ENCODE assay signal across 13 cellular contexts in the genomic region with DNA sequence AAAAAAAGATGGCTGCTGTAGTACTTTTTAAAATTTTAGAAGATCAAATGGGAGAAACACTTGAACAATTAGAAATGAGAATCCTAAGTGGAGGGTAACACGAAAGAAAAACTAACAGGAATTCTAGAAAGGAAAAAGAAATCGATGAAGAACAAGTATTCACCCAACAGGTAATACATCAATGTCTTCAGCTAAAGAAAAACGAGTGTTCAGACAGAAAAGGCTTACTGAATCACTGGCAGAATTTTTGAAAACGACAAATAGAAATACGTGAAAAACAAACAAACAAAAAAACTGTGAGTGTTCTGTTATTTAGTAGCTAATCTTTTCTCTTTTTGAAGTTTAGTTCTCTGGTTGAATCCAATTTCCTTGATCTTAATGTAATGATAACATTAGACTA. TPM values are rescaled to one million over a fixed set of nuclear protein-coding genes. Genes with fewer than 3 reads are reported as not detected.
DNase-seq lines count a peak whose midpoint lies in the region; ATAC-seq and TF ChIP-seq lines count a peak whose summit lies in the region.
"Had no signal": no experiment of that assay in that cellular context is flagged by ENCODE, and none has a peak within 500 bp of the region (broad histone marks: within the 10 kb centered on the region; RNA-seq: fewer than 3 reads in every experiment).

No MANE protein-coding gene starts in this region.

- DNase-seq in stimulated activated naive CD8-positive, alpha-beta T cell treated with anti-CD3 and anti-CD28 coated beads, Interleukin-15, Interleukin-2, amounts not matched to agents 100 U/mL and 50 U/mL, for 24 hours = no peak
- no peak for DNase-seq in PC-3
- no peak for DNase-seq in endodermal cell
- no peak for DNase-seq in NCI-H345 treated with DMSO at 0.1 percent for 48 hours (lab: John Stamatoyannopoulos, UW; ENCODE audit: unreplicated experiment)
- no peak for DNase-seq in trophoblast cell
- DNase-seq in middle frontal gyrus (ENCODE audit: extremely low spot score, low spot score) = no peak
- DNase-seq: activated CD8-positive, alpha-beta memory T cell treated with anti-CD3 and anti-CD28 coated beads for 24 hours; caudate nucleus; SIG-M5 had no signal

- no peak overlapping the region for H4K8ac ChIP-seq in trophoblast cell (ENCODE audit: low read depth, low read length)

- peaks cover 15% of the 10 kb centered on the region for H3K36me3 ChIP-seq in PC-3 (ENCODE audit: low read depth, low read length)
- H3K36me3 ChIP-seq in endodermal cell (ENCODE audit: control insufficient read depth, insufficient read depth, low read length) = peaks cover 37% of the 10 kb centered on the region
- H3K36me3 ChIP-seq in trophoblast cell (ENCODE audit: control insufficient read depth in 1 of 2, insufficient read depth in 2 of 2, low read length in 2 of 2) = peaks cover 3 to 7% of the 10 kb centered on the region in 2 experiments

- H3K27me3 Mint-ChIP-seq in stimulated activated naive CD8-positive, alpha-beta T cell treated with anti-CD3 and anti-CD28 coated beads, Interleukin-15, Interleukin-2, amounts not matched to agents 100 ng/mL and 50 ng/mL, for 24 hours = no peaks in the 10 kb centered on the region
- H3K27me3 Mint-ChIP-seq in endodermal cell (ENCODE audit: insufficient read depth) = no peaks in the 10 kb centered on the region

- no peak overlapping the region for H3K4ac ChIP-seq in trophoblast cell (ENCODE audit: low read depth, low read length)

- no peak overlapping the region for H3K23ac ChIP-seq in trophoblast cell (ENCODE audit: low read length)

- BruUV-seq in PC-3 (replicated peaks; lab: Mats Ljungman, UMichigan) = no TSS peak

- no peak overlapping the region for H4K12ac ChIP-seq in trophoblast cell (ENCODE audit: low read depth, low read length)

- H3K4me1 ChIP-seq in PC-3 (ENCODE audit: insufficient read depth, low read length) = peaks cover 32% of the 10 kb centered on the region
- H3K4me1 ChIP-seq in endodermal cell (ENCODE audit: control insufficient read depth, insufficient read depth, low read length) = peaks cover 12% of the 10 kb centered on the region
- peaks cover 3 to 5% of the 10 kb centered on the region in 2 experiments for H3K4me1 ChIP-seq in trophoblast cell (ENCODE audit: control insufficient read depth in 1 of 2, insufficient read depth in 2 of 2, low read length in 2 of 2)

- 66 to 69% methylated on average over 3 to 5 of the region's 5 CpGs for WGBS in endodermal cell (ENCODE audit: insufficient coverage in 1 of 2, insufficient read length in 1 of 2), 2 experiments
- no CpG with 5 or more reads among the region's 5 CpGs for WGBS in trophoblast cell (ENCODE audit: extremely low coverage, insufficient coverage, insufficient read length)

- H3K27me3 ChIP-seq in PC-3 (ENCODE audit: low read length) (no peaks in the 10 kb centered on the region), endodermal cell (ENCODE audit: control insufficient read depth, insufficient read depth, low read length, poor library complexity, severe bottlenecking) (no peaks in the 10 kb centered on the region), trophoblast cell (ENCODE audit: insufficient read depth, low read length) (no peaks in the 10 kb centered on the region)

- CTCF ChIA-PET in PC-3 (lab: Charles Lee) = no interaction called here

- H3K27ac ChIP-seq in PC-3 (ENCODE audit: low read length) (no peak overlapping the region), endodermal cell (ENCODE audit: low read depth, low read length) (no peak overlapping the region), trophoblast cell (ENCODE audit: low read depth, low read length) (no peak overlapping the region)

- POLR2A ChIA-PET in PC-3 (lab: Charles Lee; ENCODE audit: unreplicated experiment) = no interaction called here

- peak overlapping the region; percentile 19 for H3K27ac Mint-ChIP-seq in stimulated activated naive CD8-positive, alpha-beta T cell treated with anti-CD3 and anti-CD28 coated beads, Interleukin-15, Interleukin-2, amounts not matched to agents 100 ng/mL and 50 ng/mL, for 24 hours
- no peak overlapping the region for H3K27ac Mint-ChIP-seq in endodermal cell

- no peaks in the 10 kb centered on the region for H3K9me2 ChIP-seq in PC-3 (replicated peaks; ENCODE audit: low read length)

- H2AFZ ChIP-seq in PC-3 (ENCODE audit: low read length) (no peak overlapping the region), trophoblast cell (ENCODE audit: insufficient read depth, low read length, poor library complexity) (no peak overlapping the region)

- H3K4me1 Mint-ChIP-seq in stimulated activated naive CD8-positive, alpha-beta T cell treated with anti-CD3 and anti-CD28 coated beads, Interleukin-15, Interleukin-2, amounts not matched to agents 100 ng/mL and 50 ng/mL, for 24 hours (ENCODE audit: low read depth) = peaks cover 61% of the 10 kb centered on the region
- H3K4me1 Mint-ChIP-seq in endodermal cell = peaks cover 27% of the 10 kb centered on the region

- H3K79me1 ChIP-seq in trophoblast cell (ENCODE audit: low read length) = peaks cover 8% of the 10 kb centered on the region

- peak overlapping the region; percentile 89 for H3K9ac ChIP-seq in PC-3 (ENCODE audit: low read length)
- H3K9ac ChIP-seq in endodermal cell (ENCODE audit: extremely low read depth, low read length, poor library complexity, severe bottlenecking) = no peak overlapping the region
- no peak overlapping the region for H3K9ac ChIP-seq in trophoblast cell (ENCODE audit: low read length)

- H3K4me3 ChIP-seq in PC-3 (ENCODE audit: low read length) = peak overlapping the region; percentile 80
- peak overlapping the region; percentile 97 for H3K4me3 ChIP-seq in endodermal cell (ENCODE audit: low read length)
- H3K4me3 ChIP-seq in trophoblast cell (ENCODE audit: low read depth, low read length) = no peak overlapping the region

- intact Hi-C loops in PC-3 (cut with micrococcal nuclease) = no loop called here

- H3K9me3 ChIP-seq in PC-3 (ENCODE audit: low read length) (no peaks in the 10 kb centered on the region), endodermal cell (ENCODE audit: control insufficient read depth, low read length) (no peaks in the 10 kb centered on the region), trophoblast cell (ENCODE audit: insufficient read depth, low read depth, low read length) (no peaks in the 10 kb centered on the region)

- peak overlapping the region; percentile 90 for H3K4me3 Mint-ChIP-seq in stimulated activated naive CD8-positive, alpha-beta T cell treated with anti-CD3 and anti-CD28 coated beads, Interleukin-15, Interleukin-2, amounts not matched to agents 100 ng/mL and 50 ng/mL, for 24 hours
- peak overlapping the region; percentile 90 for H3K4me3 Mint-ChIP-seq in endodermal cell
- H3K4me3 Mint-ChIP-seq: CD14-positive monocyte had no signal

- H3K9me3 Mint-ChIP-seq in stimulated activated naive CD8-positive, alpha-beta T cell treated with anti-CD3 and anti-CD28 coated beads, Interleukin-15, Interleukin-2, amounts not matched to agents 100 ng/mL and 50 ng/mL, for 24 hours = no peaks in the 10 kb centered on the region
- no peaks in the 10 kb centered on the region for H3K9me3 Mint-ChIP-seq in endodermal cell

- TF ChIP-seq CTCF in PC-3 (conservative IDR thresholded peaks at IDR 0.05; ENCODE audit: low read depth, low read length) (no peak), endodermal cell (conservative IDR thresholded peaks at IDR 0.05) (no peak)

- peaks cover 72% of the 10 kb centered on the region for H3K79me2 ChIP-seq in PC-3 (ENCODE audit: low read length)
- no peaks in the 10 kb centered on the region for H3K79me2 ChIP-seq in trophoblast cell (ENCODE audit: control insufficient read depth, insufficient read depth, low read length, poor library complexity)

- H3K4me2 ChIP-seq in PC-3 (ENCODE audit: low read length) (peak overlapping the region; percentile 81), trophoblast cell (ENCODE audit: low read length) (no peak overlapping the region)

- H2BK5ac ChIP-seq in trophoblast cell (ENCODE audit: low read depth, low read length, poor library complexity) = no peak overlapping the region

- H2BK120ac ChIP-seq in trophoblast cell (ENCODE audit: insufficient read depth, low read length, poor library complexity) = no peak overlapping the region

- no peak overlapping the region for H3K18ac ChIP-seq in trophoblast cell (ENCODE audit: low read length)

- no peaks in the 10 kb centered on the region for H3F3A ChIP-seq in PC-3 (ENCODE audit: low read length, unreplicated experiment)

- no peak overlapping the region for H3K14ac ChIP-seq in trophoblast cell (ENCODE audit: low read length)

- no peak overlapping the region for H4K91ac ChIP-seq in trophoblast cell (ENCODE audit: low read depth, low read length)

- H2BK12ac ChIP-seq in trophoblast cell (ENCODE audit: low read length) = no peak overlapping the region

- H3K36me3 Mint-ChIP-seq in stimulated activated naive CD8-positive, alpha-beta T cell treated with anti-CD3 and anti-CD28 coated beads, Interleukin-15, Interleukin-2, amounts not matched to agents 100 ng/mL and 50 ng/mL, for 24 hours (ENCODE audit: low read depth) = peaks cover 48% of the 10 kb centered on the region
- peaks cover 18% of the 10 kb centered on the region for H3K36me3 Mint-ChIP-seq in endodermal cell (ENCODE audit: low read depth)

- no peak overlapping the region for H2AK5ac ChIP-seq in trophoblast cell (ENCODE audit: low read length)

- peaks cover 23% of the 10 kb centered on the region; the same call in 1 of the 2 replicates for H4K20me1 ChIP-seq in PC-3 (ENCODE audit: low read length)

- no peak for ATAC-seq in stimulated activated naive CD8-positive, alpha-beta T cell treated with anti-CD3 and anti-CD28 coated beads, Interleukin-15, Interleukin-2, amounts not matched to agents 100 U/mL and 50 U/mL, for 24 hours
- ATAC-seq in PC-3 (no peak), GM21723 (IDR thresholded peaks at IDR 0.05; ENCODE audit: unreplicated experiment) (no peak)
- ATAC-seq: left lobe of liver had no signal

RNA-seq across cellular contexts. Expression of gene MAD2L1, which starts 1.8 kb away (rescaled TPM):
- total RNA-seq in PC-3 (2014; rRNA removed) = 53.9 and 76.6 TPM in 2 replicates
- 10 to 100 TPM; 53.3 to 82.4 TPM for total RNA-seq in endodermal cell
- 108 TPM for polyA plus RNA-seq in endodermal cell (2013, experiment 1 of 2)
- 107 TPM for polyA plus RNA-seq in endodermal cell (2013, experiment 2 of 2)
- polyA plus RNA-seq in trophoblast cell (2013) = 21.8 and 23.2 TPM in 2 replicates
